1 cellular context compared by ENCODE assay signal in genomic region chr7:17488829-17489228, GRCh38.
TF ChIP-seq lines count a peak whose summit lies in the region.

No MANE protein-coding gene starts in this region.

TF ChIP-seq in WTC11, 78 proteins besides CTCF, POLR2A, EP300 and RAD21 (continued from another document):
- no peak for TF ChIP-seq ZSCAN18 (CRISPR knock-in tag; IDR thresholded peaks at IDR 0.05)
- TF ChIP-seq ZBTB21 (CRISPR knock-in tag; IDR thresholded peaks at IDR 0.05; ENCODE audit: borderline replicate concordance): no peak
- no peak for TF ChIP-seq FOXP4 (CRISPR knock-in tag; IDR thresholded peaks at IDR 0.05)
